Comparison of ENCODE assay signal across 2 cellular contexts in genomic region chr12:55816876-55817351, GRCh38.
TF ChIP-seq lines count a peak whose summit lies in the region.

No MANE protein-coding gene starts in this region.

TF ChIP-seq in GM23338, 12 proteins besides CTCF, POLR2A, EP300 and RAD21:
- no peak for TF ChIP-seq REST (IDR thresholded peaks at IDR 0.05; ENCODE audit: unreplicated experiment)
- no peak for TF ChIP-seq NANOG (IDR thresholded peaks at IDR 0.05; ENCODE audit: borderline replicate concordance)
- TF ChIP-seq EZH2 (IDR thresholded peaks at IDR 0.05; ENCODE audit: low read depth, unreplicated experiment) = no peak
- TF ChIP-seq STAT1 (IDR thresholded peaks at IDR 0.05; ENCODE audit: unreplicated experiment) = no peak
- no peak for TF ChIP-seq JUNB (IDR thresholded peaks at IDR 0.05; ENCODE audit: unreplicated experiment)
- no peak for TF ChIP-seq ZNF114 (CRISPR knock-in tag; IDR thresholded peaks at IDR 0.05)
- TF ChIP-seq ZNF331 (CRISPR knock-in tag; IDR thresholded peaks at IDR 0.05; ENCODE audit: low read depth) = no peak
- no peak for TF ChIP-seq ZNF462 (CRISPR knock-in tag; IDR thresholded peaks at IDR 0.05)
- TF ChIP-seq EZH2phosphoT487 (IDR thresholded peaks at IDR 0.05; ENCODE audit: unreplicated experiment) = no peak
- no peak for TF ChIP-seq ETS1 (IDR thresholded peaks at IDR 0.05)
- TF ChIP-seq CREB1 (CRISPR knock-in tag; IDR thresholded peaks at IDR 0.05; ENCODE audit: low read depth) = no peak
- TF ChIP-seq POLR2AphosphoS5 (IDR thresholded peaks at IDR 0.05; ENCODE audit: low read depth) = no peak
TF ChIP-seq in GM23338: peak in this region for 0.

TF ChIP-seq in GM12878, 131 proteins besides CTCF, POLR2A, EP300 and RAD21:
- TF ChIP-seq E2F4 (IDR thresholded peaks at IDR 0.05; ENCODE audit: low read depth, low read length) (no peak), NFIC (IDR thresholded peaks at IDR 0.05; ENCODE audit: low read depth, low read length) (peak; percentile 18; the same call in 1 of the 2 replicates), ZNF207 (IDR thresholded peaks at IDR 0.05; ENCODE audit: borderline replicate concordance) (no peak), ZBTB11 (CRISPR knock-in tag; IDR thresholded peaks at IDR 0.05) (no peak), MEF2B (IDR thresholded peaks at IDR 0.05; ENCODE audit: partially characterized antibody, poor library complexity, severe bottlenecking) (peak; percentile 27), ATF2 (IDR thresholded peaks at IDR 0.05; ENCODE audit: low read length) (0 out of 2 replicates have a peak, but pooled peaks have one; percentile 53), IKZF2 (IDR thresholded peaks at IDR 0.05) (peak; percentile 40 to 71; a peak in 2 of 4 replicates), IRF5 (IDR thresholded peaks at IDR 0.05; ENCODE audit: borderline replicate concordance) (no peak), RELA (IDR thresholded peaks at IDR 0.05; ENCODE audit: borderline replicate concordance, partially characterized antibody) (no peak), CREB1 (IDR thresholded peaks at IDR 0.05; ENCODE audit: low read depth) (0 out of 2 replicates have a peak, but pooled peaks have one; percentile 11)
